1 cellular context compared by ENCODE assay signal in the genomic region with DNA sequence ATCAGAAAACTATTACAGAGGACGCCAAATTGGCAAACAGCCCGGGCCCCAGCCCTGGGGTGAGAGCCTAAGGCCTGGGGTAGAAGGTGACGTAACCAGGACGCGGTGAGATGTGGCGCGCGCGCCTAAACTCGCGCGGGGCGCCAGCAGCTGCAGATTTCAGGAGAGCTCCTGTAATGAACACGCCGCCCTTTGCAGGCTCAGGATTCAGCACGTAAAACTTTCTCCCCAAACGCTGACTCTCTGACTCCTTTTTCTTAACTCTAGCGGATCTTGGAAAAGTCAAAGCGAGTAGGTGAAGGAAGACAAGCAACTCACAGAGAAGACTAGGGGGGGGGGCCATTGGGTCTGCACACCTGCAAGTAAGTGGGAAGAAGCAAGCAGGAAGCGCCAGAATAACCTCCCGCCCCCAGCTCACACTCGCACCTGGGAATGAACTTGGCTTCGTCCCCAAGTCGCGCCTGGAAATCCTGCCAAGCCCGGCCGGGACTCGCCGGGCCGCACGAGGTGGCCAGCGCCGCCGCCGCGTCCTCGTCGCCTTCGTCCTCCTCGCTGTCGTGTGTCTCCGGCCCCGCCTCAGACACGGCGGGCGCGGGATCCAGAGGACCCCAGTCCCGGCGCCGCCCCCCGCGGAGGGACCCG.
TF ChIP-seq lines count a peak whose summit lies in the region.

No MANE protein-coding gene starts in this region.

TF ChIP-seq in WTC11, 78 proteins besides CTCF, POLR2A, EP300 and RAD21 (continued from another document and continues in another):
- TF ChIP-seq, protein P1, sequence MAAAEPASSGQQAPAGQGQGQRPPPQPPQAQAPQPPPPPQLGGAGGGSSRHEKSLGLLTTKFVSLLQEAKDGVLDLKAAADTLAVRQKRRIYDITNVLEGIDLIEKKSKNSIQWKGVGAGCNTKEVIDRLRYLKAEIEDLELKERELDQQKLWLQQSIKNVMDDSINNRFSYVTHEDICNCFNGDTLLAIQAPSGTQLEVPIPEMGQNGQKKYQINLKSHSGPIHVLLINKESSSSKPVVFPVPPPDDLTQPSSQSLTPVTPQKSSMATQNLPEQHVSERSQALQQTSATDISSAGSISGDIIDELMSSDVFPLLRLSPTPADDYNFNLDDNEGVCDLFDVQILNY (CRISPR knock-in tag; IDR thresholded peaks at IDR 0.05): no peak; the same call in 1 of the 2 replicates
- no peak for TF ChIP-seq PREB (CRISPR knock-in tag; IDR thresholded peaks at IDR 0.05; ENCODE audit: borderline replicate concordance)
- no peak; the same call in 1 of the 2 replicates for TF ChIP-seq SMAD4 (CRISPR knock-in tag; IDR thresholded peaks at IDR 0.05)
- peak; percentile 91; the same call in 1 of the 2 replicates for TF ChIP-seq MAX (CRISPR knock-in tag; IDR thresholded peaks at IDR 0.05)
- TF ChIP-seq NFYB (CRISPR knock-in tag; conservative IDR thresholded peaks at IDR 0.05; ENCODE audit: low read depth): peak; percentile 36
- TF ChIP-seq ZNF219 (CRISPR knock-in tag; IDR thresholded peaks at IDR 0.05; ENCODE audit: borderline replicate concordance): peak; percentile 80; the same call in 1 of the 2 replicates
- no peak for TF ChIP-seq NFATC4 (CRISPR knock-in tag; IDR thresholded peaks at IDR 0.05)
- no peak for TF ChIP-seq ZBTB21 (CRISPR knock-in tag; IDR thresholded peaks at IDR 0.05; ENCODE audit: borderline replicate concordance)
- peak; percentile 81 for TF ChIP-seq MYBL2 (CRISPR knock-in tag; IDR thresholded peaks at IDR 0.05)
- no peak for TF ChIP-seq ZNF232 (CRISPR knock-in tag; IDR thresholded peaks at IDR 0.05)
- TF ChIP-seq ATF6 (CRISPR knock-in tag; IDR thresholded peaks at IDR 0.05): no peak
- TF ChIP-seq ATF1 (CRISPR knock-in tag; IDR thresholded peaks at IDR 0.05): peak; percentile 75; the same call in 1 of the 2 replicates
- TF ChIP-seq, protein P2, sequence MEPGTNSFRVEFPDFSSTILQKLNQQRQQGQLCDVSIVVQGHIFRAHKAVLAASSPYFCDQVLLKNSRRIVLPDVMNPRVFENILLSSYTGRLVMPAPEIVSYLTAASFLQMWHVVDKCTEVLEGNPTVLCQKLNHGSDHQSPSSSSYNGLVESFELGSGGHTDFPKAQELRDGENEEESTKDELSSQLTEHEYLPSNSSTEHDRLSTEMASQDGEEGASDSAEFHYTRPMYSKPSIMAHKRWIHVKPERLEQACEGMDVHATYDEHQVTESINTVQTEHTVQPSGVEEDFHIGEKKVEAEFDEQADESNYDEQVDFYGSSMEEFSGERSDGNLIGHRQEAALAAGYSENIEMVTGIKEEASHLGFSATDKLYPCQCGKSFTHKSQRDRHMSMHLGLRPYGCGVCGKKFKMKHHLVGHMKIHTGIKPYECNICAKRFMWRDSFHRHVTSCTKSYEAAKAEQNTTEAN (CRISPR knock-in tag; IDR thresholded peaks at IDR 0.05): peak; percentile 95; the same call in 1 of the 2 replicates
- peak; percentile 12; the same call in 1 of the 2 replicates for TF ChIP-seq NFE2L1 (CRISPR knock-in tag; IDR thresholded peaks at IDR 0.05)
- TF ChIP-seq, protein P3, sequence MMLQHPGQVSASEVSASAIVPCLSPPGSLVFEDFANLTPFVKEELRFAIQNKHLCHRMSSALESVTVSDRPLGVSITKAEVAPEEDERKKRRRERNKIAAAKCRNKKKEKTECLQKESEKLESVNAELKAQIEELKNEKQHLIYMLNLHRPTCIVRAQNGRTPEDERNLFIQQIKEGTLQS (CRISPR knock-in tag; conservative IDR thresholded peaks at IDR 0.05): peak; percentile 55; the same call in 1 of the 2 replicates
- no peak for TF ChIP-seq ZNF532 (CRISPR knock-in tag; IDR thresholded peaks at IDR 0.05; ENCODE audit: borderline replicate concordance)
- TF ChIP-seq ZNF263 (CRISPR knock-in tag; IDR thresholded peaks at IDR 0.05; ENCODE audit: low read depth): peak; percentile 25; the same call in 1 of the 2 replicates
- no peak for TF ChIP-seq ARID4B (CRISPR knock-in tag; IDR thresholded peaks at IDR 0.05; ENCODE audit: borderline replicate concordance)
- peak; percentile 89; the same call in 1 of the 2 replicates for TF ChIP-seq CREB1 (CRISPR knock-in tag; IDR thresholded peaks at IDR 0.05)
- TF ChIP-seq, protein P4, sequence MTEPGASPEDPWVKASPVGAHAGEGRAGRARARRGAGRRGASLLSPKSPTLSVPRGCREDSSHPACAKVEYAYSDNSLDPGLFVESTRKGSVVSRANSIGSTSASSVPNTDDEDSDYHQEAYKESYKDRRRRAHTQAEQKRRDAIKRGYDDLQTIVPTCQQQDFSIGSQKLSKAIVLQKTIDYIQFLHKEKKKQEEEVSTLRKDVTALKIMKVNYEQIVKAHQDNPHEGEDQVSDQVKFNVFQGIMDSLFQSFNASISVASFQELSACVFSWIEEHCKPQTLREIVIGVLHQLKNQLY (CRISPR knock-in tag; IDR thresholded peaks at IDR 0.05): no peak
- TF ChIP-seq ATF2 (CRISPR knock-in tag; IDR thresholded peaks at IDR 0.05; ENCODE audit: borderline replicate concordance, low read depth): no peak
- TF ChIP-seq STAT6 (CRISPR knock-in tag; conservative IDR thresholded peaks at IDR 0.05; ENCODE audit: low read depth): no peak
- peak; percentile 84 for TF ChIP-seq NR1H2 (CRISPR knock-in tag; IDR thresholded peaks at IDR 0.05)
- TF ChIP-seq, protein P5, sequence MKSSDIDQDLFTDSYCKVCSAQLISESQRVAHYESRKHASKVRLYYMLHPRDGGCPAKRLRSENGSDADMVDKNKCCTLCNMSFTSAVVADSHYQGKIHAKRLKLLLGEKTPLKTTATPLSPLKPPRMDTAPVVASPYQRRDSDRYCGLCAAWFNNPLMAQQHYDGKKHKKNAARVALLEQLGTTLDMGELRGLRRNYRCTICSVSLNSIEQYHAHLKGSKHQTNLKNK (CRISPR knock-in tag; IDR thresholded peaks at IDR 0.05): no peak
- TF ChIP-seq TP53 (CRISPR knock-in tag; IDR thresholded peaks at IDR 0.05): 0 out of 2 replicates have a peak, but pooled peaks have one; percentile 36
- peak; percentile 64; the same call in 1 of the 2 replicates for TF ChIP-seq E2F4 (CRISPR knock-in tag; IDR thresholded peaks at IDR 0.05; ENCODE audit: borderline replicate concordance, low read depth)
